In the genomic region with DNA sequence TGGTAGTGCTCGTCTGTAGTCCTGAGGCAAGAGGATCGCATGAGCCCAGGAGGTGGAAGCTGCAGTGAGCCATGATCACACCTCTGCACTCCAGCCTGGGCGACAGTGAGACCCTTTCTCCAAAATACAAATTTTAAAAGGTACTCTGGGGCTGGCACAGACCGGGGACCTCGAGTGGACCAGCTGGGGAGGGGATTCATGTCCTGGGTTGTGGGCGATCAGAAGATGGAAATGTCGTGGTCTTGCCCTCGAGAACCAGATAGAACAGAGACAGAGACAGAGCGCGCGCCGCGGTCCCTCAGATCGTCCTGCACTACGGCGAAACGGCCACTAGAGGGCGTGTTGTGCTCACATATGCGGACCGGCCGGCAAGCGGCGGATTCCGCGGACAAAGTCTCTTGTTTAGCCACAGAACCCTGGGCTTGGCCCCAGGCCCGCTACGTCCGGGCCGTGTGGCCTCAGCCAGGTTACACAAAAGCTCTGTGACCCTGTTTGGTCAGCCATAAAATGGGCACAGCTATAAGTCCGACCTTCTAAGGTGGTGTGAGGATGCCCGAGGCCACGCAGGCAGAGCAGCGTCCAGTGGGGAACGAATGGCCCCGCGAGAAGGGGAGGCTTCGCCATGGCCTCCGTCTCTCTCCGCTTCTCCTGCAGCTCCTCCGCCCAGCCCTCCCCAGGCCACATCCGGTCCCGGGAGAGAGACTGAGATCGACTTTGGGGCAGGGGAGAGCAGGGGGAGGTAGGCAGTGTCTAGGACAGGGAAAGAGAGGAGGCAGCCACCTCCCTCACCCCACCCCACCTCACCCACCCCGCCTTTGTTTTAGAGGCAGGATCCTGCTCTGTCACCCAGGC, we compare ENCODE assay signal across 8 cellular contexts. TPM values are rescaled to one million over a fixed set of nuclear protein-coding genes. Genes with fewer than 3 reads are reported as not detected.
A peak's percentile ranks its signal among the peaks of the same experiment; 100 is the strongest.
DNase-seq lines count a peak whose midpoint lies in the region; ATAC-seq and TF ChIP-seq lines count a peak whose summit lies in the region.

No MANE protein-coding gene starts in this region.

- H3K27me3 ChIP-seq in GM06990 (replicated peaks; ENCODE audit: control insufficient read depth, insufficient read depth, low read length) (no peaks in the 10 kb centered on the region), MG63 (peaks cover 37% of the 10 kb centered on the region), subcutaneous abdominal adipose tissue (ENCODE audit: control insufficient read depth in 5 of 5, insufficient read depth in 4 of 5, low read length in 5 of 5) (peaks cover 4 to 42% (median 31%) of the 10 kb centered on the region in 5 donors)

- peak; percentile 76 for DNase-seq in GM06990 (ENCODE audit: extremely low read depth, insufficient read length)
- DNase-seq in MG63: peak; percentile 71
- DNase-seq in SK-MEL-5 (ENCODE audit: low read depth, low spot score): peak; percentile 74
- DNase-seq in activated naive CD4-positive, alpha-beta T cell treated with Interleukin-2 at 50 U/mL for 16 hours: peak; percentile 85
- peak; percentile 78 for DNase-seq in germinal center (ENCODE audit: low spot score)
- DNase-seq in nucleus accumbens (lab: John Stamatoyannopoulos, UW): peak in 53 of 56 donors; percentile 11 to 87 (median 65)

- ATAC-seq in GM18498 (IDR thresholded peaks at IDR 0.05; ENCODE audit: unreplicated experiment): no peak

- H3K27ac ChIP-seq in subcutaneous abdominal adipose tissue (ENCODE audit: low read depth, low read length): no peak overlapping the region

- peaks cover 0 to 8% (median 8%) of the 10 kb centered on the region in 5 donors for H3K4me1 ChIP-seq in subcutaneous abdominal adipose tissue (ENCODE audit: control insufficient read depth in 5 of 5, insufficient read depth in 5 of 5, low read length in 5 of 5)

- peak overlapping the region in 1 of 5 donors; percentile 63 for H3K9ac ChIP-seq in subcutaneous abdominal adipose tissue (ENCODE audit: low read length in 5 of 5)

- in situ Hi-C loops in SK-MEL-5 (cut with HindIII; ENCODE audit: low pct_unique_long_range_greater_than_20kb, low sequenced_read_pairs): no loop called here

- H3K36me3 ChIP-seq in GM06990 (ENCODE audit: control insufficient read depth, insufficient read depth, low read length) (no peaks in the 10 kb centered on the region), MG63 (no peaks in the 10 kb centered on the region), subcutaneous abdominal adipose tissue (ENCODE audit: control insufficient read depth in 5 of 5, insufficient read depth in 5 of 5, low read length in 5 of 5) (no peaks in the 10 kb centered on the region)

- H3K4me3 ChIP-seq in GM06990 (replicated peaks; ENCODE audit: low read depth, low read length) (no peak overlapping the region), MG63 (peak overlapping the region; percentile 42), subcutaneous abdominal adipose tissue (ENCODE audit: low read depth in 1 of 5, low read length in 5 of 5) (peak overlapping the region in 4 of 5 donors; percentile 43 to 59 (median 49))

- TF ChIP-seq CTCF in GM06990 (IDR thresholded peaks at IDR 0.05; ENCODE audit: insufficient read depth, low read length, poor library complexity, severe bottlenecking): peak; percentile 93

- no peaks in the 10 kb centered on the region for H3K9me3 ChIP-seq in MG63
- H3K9me3 ChIP-seq in subcutaneous abdominal adipose tissue (ENCODE audit: control insufficient read depth in 5 of 5, low read length in 5 of 5): no peaks in the 10 kb centered on the region

RNA-seq across cellular contexts. Expression of gene SBK1, which starts 14.6 kb away (rescaled TPM):
- total RNA-seq in MG63 (2014; rRNA removed; shearing (Covaris generic); ENCODE audit: low replicate concordance): not detected in 2 replicates
- 0.19 and 0.37 TPM in 2 replicates for total RNA-seq in SK-MEL-5 (2014; rRNA removed; shearing (Covaris generic))
- 1.4 and 2.2 TPM in 2 replicates for polyA plus RNA-seq in SK-MEL-5 (2015; cell fraction: cytosol; rRNA removed)
- polyA plus RNA-seq in SK-MEL-5 (2015; cell fraction: nucleus; rRNA removed): 0.60 and 0.62 TPM in 2 replicates
